In genomic region chr1:240888039-240888786, GRCh38 we compare ENCODE assay signal across 8 cellular contexts.
DNase-seq lines count a peak whose midpoint lies in the region; ATAC-seq and TF ChIP-seq lines count a peak whose summit lies in the region.

No MANE protein-coding gene starts in this region.

- POLR2A ChIA-PET in Panc1 (lab: Charles Lee), result no interaction called here

- H3K36me3 Mint-ChIP-seq in stimulated activated naive B cell treated with anti-CD40 and anti-IgM and Interleukin-4, amounts not matched to agents 10 μg/mL and 1 μg/mL and 100 μg/mL, for 72 hours, result no peaks in the 10 kb centered on the region
- no peaks in the 10 kb centered on the region for H3K36me3 Mint-ChIP-seq in activated T-cell treated with anti-CD3 and anti-CD28 coated beads, Interleukin-2, amount 50 U/mL, for 24 hours (ENCODE audit: low read depth)

- H3K36me3 ChIP-seq in Panc1 (ENCODE audit: control insufficient read depth, insufficient read depth, low read length), result no peaks in the 10 kb centered on the region

- H3K4me3 ChIP-seq in Panc1 (ENCODE audit: low read depth in 2 of 2, low read length in 2 of 2), result no peak overlapping the region
- H3K4me3 ChIP-seq in fibroblast of pulmonary artery (replicated peaks; ENCODE audit: low read depth, low read length), result no peak overlapping the region

- H3K4me1 ChIP-seq in Panc1 (ENCODE audit: control insufficient read depth, insufficient read depth, low read length), result no peaks in the 10 kb centered on the region

- H3K4me1 Mint-ChIP-seq in stimulated activated naive B cell treated with anti-CD40 and anti-IgM and Interleukin-4, amounts not matched to agents 10 μg/mL and 1 μg/mL and 100 μg/mL, for 72 hours, result no peaks in the 10 kb centered on the region
- no peaks in the 10 kb centered on the region for H3K4me1 Mint-ChIP-seq in activated T-cell treated with anti-CD3 and anti-CD28 coated beads, Interleukin-2, amount 50 U/mL, for 24 hours (ENCODE audit: low read depth)

- H3K9me3 ChIP-seq in Panc1 (ENCODE audit: control insufficient read depth, insufficient read depth, low read depth, low read length), result no peaks in the 10 kb centered on the region

- no peaks in the 10 kb centered on the region for H3K27me3 ChIP-seq in Panc1 (ENCODE audit: control insufficient read depth, insufficient read depth, low read length)

- in situ Hi-C loops in Panc1 (cut with HindIII; ENCODE audit: low pct_unique_long_range_greater_than_20kb, low sequenced_read_pairs), result no loop called here

- peak; percentile 70 for ATAC-seq in GM18870 (IDR thresholded peaks at IDR 0.05; ENCODE audit: unreplicated experiment)
- ATAC-seq in HG03565 (IDR thresholded peaks at IDR 0.05; ENCODE audit: unreplicated experiment), result peak; percentile 58
- peak; percentile 56; the same call in 1 of the 2 replicates for ATAC-seq in Panc1
- peak; percentile 65 to 70 for ATAC-seq in stimulated activated naive B cell treated with anti-CD40 and anti-IgM and Interleukin-4, amounts not matched to agents 10 μg/mL and 1 μg/mL and 100 μg/mL, for 72 hours (replicated peaks)
- ATAC-seq in HG02870 (IDR thresholded peaks at IDR 0.05; ENCODE audit: unreplicated experiment), result no peak

- intact Hi-C loops in Panc1 (cut with micrococcal nuclease; ENCODE audit: unreplicated experiment), result loop anchor here (2.0 to 5.0 kb wide), 2 partner anchors 59 to 599 kb away; no protein-coding TSS in a partner anchor

- DNase-seq in DMS153 (lab: John Stamatoyannopoulos, UW) (peak; percentile 63), Panc1 (ENCODE audit: low read depth, low spot score) (peak; percentile 36), fibroblast of pulmonary artery (ENCODE audit: low read depth) (peak; percentile 0)
- DNase-seq in stimulated activated naive B cell treated with anti-CD40 and anti-IgM and Interleukin-4, amounts not matched to agents 10 μg/mL and 1 μg/mL and 100 μg/mL, for 72 hours, result peak; percentile 18
- DNase-seq in activated T-cell treated with anti-CD3 and anti-CD28 coated beads, Interleukin-2, amount 50 U/mL, for 24 hours, result no peak

- peaks cover 1 to 9% of the 10 kb centered on the region in 2 donors for H3K9me3 Mint-ChIP-seq in stimulated activated naive B cell treated with anti-CD40 and anti-IgM and Interleukin-4, amounts not matched to agents 10 μg/mL and 1 μg/mL and 100 μg/mL, for 72 hours
- peaks cover 12% of the 10 kb centered on the region for H3K9me3 Mint-ChIP-seq in activated T-cell treated with anti-CD3 and anti-CD28 coated beads, Interleukin-2, amount 50 U/mL, for 24 hours

- H3K4me3 Mint-ChIP-seq in stimulated activated naive B cell treated with anti-CD40 and anti-IgM and Interleukin-4, amounts not matched to agents 10 μg/mL and 1 μg/mL and 100 μg/mL, for 72 hours, result no peak overlapping the region
- no peak overlapping the region for H3K4me3 Mint-ChIP-seq in activated T-cell treated with anti-CD3 and anti-CD28 coated beads, Interleukin-2, amount 50 U/mL, for 24 hours

- no peak overlapping the region for H3K27ac ChIP-seq in Panc1 (ENCODE audit: low read length)

- H3K27ac Mint-ChIP-seq in stimulated activated naive B cell treated with anti-CD40 and anti-IgM and Interleukin-4, amounts not matched to agents 10 μg/mL and 1 μg/mL and 100 μg/mL, for 72 hours, result no peak overlapping the region
- no peak overlapping the region for H3K27ac Mint-ChIP-seq in activated T-cell treated with anti-CD3 and anti-CD28 coated beads, Interleukin-2, amount 50 U/mL, for 24 hours

- BruUV-seq in Panc1 (replicated peaks; lab: Mats Ljungman, UMichigan), result no TSS peak

- CTCF ChIA-PET in Panc1 (lab: Charles Lee), result interaction anchor here (0.9 kb wide), 1 partner anchor 79 kb away, joined by 4 read pairs; no protein-coding TSS in a partner anchor

- TF ChIP-seq CTCF in Panc1 (IDR thresholded peaks at IDR 0.05) (peak; percentile 86), fibroblast of pulmonary artery (IDR thresholded peaks at IDR 0.05; ENCODE audit: low read length, missing control alignments) (peak; percentile 32)

- no peaks in the 10 kb centered on the region for H3K27me3 Mint-ChIP-seq in stimulated activated naive B cell treated with anti-CD40 and anti-IgM and Interleukin-4, amounts not matched to agents 10 μg/mL and 1 μg/mL and 100 μg/mL, for 72 hours
- no peaks in the 10 kb centered on the region for H3K27me3 Mint-ChIP-seq in activated T-cell treated with anti-CD3 and anti-CD28 coated beads, Interleukin-2, amount 50 U/mL, for 24 hours
